21 cellular contexts compared by ENCODE assay signal in the genomic region with DNA sequence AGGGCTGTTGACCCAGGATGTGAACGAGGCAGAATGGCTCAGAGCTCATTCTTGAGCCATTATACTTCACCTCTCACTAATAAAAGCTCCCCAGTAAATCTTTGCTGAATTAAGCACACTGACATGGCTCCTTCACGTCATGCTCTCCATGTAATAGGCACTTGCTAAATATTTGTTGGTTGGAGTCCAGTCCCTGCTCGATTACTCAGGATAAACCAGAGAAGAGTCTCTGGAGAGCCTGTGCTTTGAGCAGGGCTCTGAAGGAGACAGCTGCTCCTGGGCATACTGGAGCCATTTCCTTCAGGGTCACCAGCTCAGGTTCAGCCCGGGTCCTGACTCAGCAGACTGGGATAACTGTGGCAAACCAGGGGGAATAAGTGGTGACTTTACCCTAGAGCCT. TPM values are rescaled to one million over a fixed set of nuclear protein-coding genes. Genes with fewer than 3 reads are reported as not detected.
A peak's percentile ranks its signal among the peaks of the same experiment; 100 is the strongest.
DNase-seq lines count a peak whose midpoint lies in the region; ATAC-seq, FAIRE-seq and TF ChIP-seq lines count a peak whose summit lies in the region.
"Had no signal": no experiment of that assay in that cellular context is flagged by ENCODE, and none has a peak within 500 bp of the region (broad histone marks: within the 10 kb centered on the region; RNA-seq: fewer than 3 reads in every experiment).

No MANE protein-coding gene starts in this region.

- H3K36me3 ChIP-seq in right lobe of liver (no peaks in the 10 kb centered on the region), HepG2 (replicated peaks in 1 of 2; ENCODE audit: control insufficient read depth in 1 of 2, insufficient read depth in 2 of 2, low read length in 2 of 2) (no peaks in the 10 kb centered on the region)
- H3K36me3 ChIP-seq: left ventricle myocardium inferior, tibial artery had no signal

- H4K20me1 ChIP-seq in HepG2 (ENCODE audit: insufficient read depth, low read length), result no peaks in the 10 kb centered on the region

- H3K9me3 ChIP-seq in right lobe of liver (no peaks in the 10 kb centered on the region), HepG2 (ENCODE audit: low read length) (no peaks in the 10 kb centered on the region)
- H3K9me3 ChIP-seq: left ventricle myocardium inferior, tibial artery had no signal

- H3K27ac ChIP-seq in right lobe of liver (no peak overlapping the region), HepG2 (ENCODE audit: extremely low read length, insufficient read depth, low read length) (no peak overlapping the region)
- H3K27ac ChIP-seq: coronary artery, epithelial cell of prostate, left ventricle myocardium inferior, tibial artery had no signal

- H3K4me3 ChIP-seq in right lobe of liver, result no peak overlapping the region
- H3K4me3 ChIP-seq in HepG2 (replicated peaks in 1 of 3; ENCODE audit: insufficient read depth in 1 of 3, low read depth in 2 of 3, low read length in 3 of 3), result no peak overlapping the region
- no peak overlapping the region for H3K4me3 ChIP-seq in foreskin fibroblast (ENCODE audit: low read depth in 1 of 2, low read length in 2 of 2)
- H3K4me3 ChIP-seq: coronary artery, left ventricle myocardium inferior, tibial artery had no signal

- TF ChIP-seq POLR2A in right lobe of liver (IDR thresholded peaks at IDR 0.05), result no peak
- TF ChIP-seq POLR2A in HepG2 (IDR thresholded peaks at IDR 0.05; ENCODE audit: insufficient read depth in 1 of 2, low read depth in 2 of 2, low read length in 2 of 2), result no peak

- TF ChIP-seq CTCF in right lobe of liver (IDR thresholded peaks at IDR 0.05) (no peak), HepG2 (CRISPR knock-in tag; IDR thresholded peaks at IDR 0.05) (no peak), foreskin fibroblast (IDR thresholded peaks at IDR 0.05; ENCODE audit: low read depth, low read length) (no peak)

- POLR2A ChIA-PET in HepG2 (lab: Yijun Ruan, JAX), result no interaction called here

- TF ChIP-seq RAD21 in HepG2 (CRISPR knock-in tag; IDR thresholded peaks at IDR 0.05), result no peak

- DNase-seq in right lobe of liver (no peak), HepG2 (ENCODE audit: low spot score) (no peak), NCI-H524 treated with DMSO at 0.1 percent for 48 hours (lab: John Stamatoyannopoulos, UW) (peak; percentile 12), foreskin fibroblast (peak; percentile 82 to 88), NCI-H69 (lab: John Stamatoyannopoulos, UW) (no peak)
- DNase-seq: activated CD8-positive, alpha-beta T cell treated with anti-CD3 and anti-CD28 coated beads for 36 hours; activated effector memory CD4-positive, alpha-beta T cell treated with Interleukin-2 at 50 U/mL for 16 hours; aorta; COR-L47; hypothalamus; left ventricle myocardium inferior; naive thymus-derived CD4-positive, alpha-beta T cell; NCI-H2107; stimulated activated CD4-positive, alpha-beta T cell treated with anti-CD3 and anti-CD28 coated beads, Interleukin-1b, Interleukin-23, amount 100 ng/mL, for 48 hours; tibial artery had no signal

- no peaks in the 10 kb centered on the region for H3K79me2 ChIP-seq in HepG2 (ENCODE audit: insufficient read depth, low read length)

- no peak overlapping the region for H3K9ac ChIP-seq in HepG2 (ENCODE audit: insufficient read depth, low read depth, low read length)

- H3K4me1 ChIP-seq in right lobe of liver (peaks cover 0 to 6% (median 0%) of the 10 kb centered on the region in 4 donors), HepG2 (ENCODE audit: insufficient read depth, low read length) (peaks cover 9% of the 10 kb centered on the region)
- H3K4me1 ChIP-seq: left ventricle myocardium inferior, tibial artery had no signal

- 32% methylated on average over 4 of the region's 4 CpGs for WGBS in right lobe of liver (ENCODE audit: insufficient coverage, low coverage, low lambda C conversion rate, missing lambda C conversion rate)
- 0% methylated on average over 3 of the region's 4 CpGs for WGBS in HepG2 (ENCODE audit: low lambda C conversion rate)

- ATAC-seq in right lobe of liver, result peak in 3 of 4 donors; percentile 41 to 53 (median 46)
- ATAC-seq in HepG2, result no peak
- ATAC-seq in GM18498 (IDR thresholded peaks at IDR 0.05; ENCODE audit: unreplicated experiment), result no peak
- no peak for ATAC-seq in GM18511 (IDR thresholded peaks at IDR 0.05; ENCODE audit: unreplicated experiment)
- ATAC-seq in GM19467 (IDR thresholded peaks at IDR 0.05; ENCODE audit: unreplicated experiment), result no peak
- ATAC-seq: activated CD8-positive, alpha-beta T cell treated with anti-CD3 and anti-CD28 coated beads for 36 hours; PC-3 had no signal

- intact Hi-C loops in right lobe of liver (cut with DNase I), result no loop called here
- intact Hi-C loops in HepG2 (cut with micrococcal nuclease; ENCODE audit: unreplicated experiment), result no loop called here

- CTCF ChIA-PET in HepG2 (lab: Yijun Ruan, JAX; ENCODE audit: low intra/inter-chr PET ratio, low total read pairs), result no interaction called here

- H3K27me3 ChIP-seq in right lobe of liver (no peaks in the 10 kb centered on the region), HepG2 (ENCODE audit: control insufficient read depth in 1 of 2, insufficient read depth in 2 of 2, low read length in 2 of 2) (no peaks in the 10 kb centered on the region; a peak in 1 of 5 replicates)
- H3K27me3 ChIP-seq: tibial artery had no signal

- no peak overlapping the region for H2AFZ ChIP-seq in HepG2 (ENCODE audit: low read length)

- TF ChIP-seq EP300 in HepG2 (IDR thresholded peaks at IDR 0.05; ENCODE audit: low read depth in 2 of 2, low read length in 2 of 2) (no peak), HepG2 (CRISPR knock-in tag; IDR thresholded peaks at IDR 0.05; ENCODE audit: borderline replicate concordance) (no peak)

- no peak for FAIRE-seq in HepG2 (lab: Jason Lieb, UNC)

- BruUV-seq in HepG2 (replicated peaks; lab: Mats Ljungman, UMichigan), result no TSS peak

- no peak overlapping the region for H3K4me2 ChIP-seq in HepG2 (ENCODE audit: low read depth, low read length)

- in situ Hi-C loops in HepG2 (cut with HindIII; ENCODE audit: extremely low pct_ligation_motif_present, low pct_unique_long_range_greater_than_20kb), result no loop called here

TF ChIP-seq in HepG2, 621 proteins besides CTCF, POLR2A, EP300 and RAD21 (continues in another document):
- TF ChIP-seq CENPBD1 (CRISPR knock-in tag; IDR thresholded peaks at IDR 0.05; ENCODE audit: borderline replicate concordance, low read depth) (no peak), MED1 (CRISPR knock-in tag; IDR thresholded peaks at IDR 0.05) (no peak), SMC3 (IDR thresholded peaks at IDR 0.05; ENCODE audit: low read length) (no peak), ZNF296 (CRISPR knock-in tag; conservative IDR thresholded peaks at IDR 0.05) (no peak), TBX2 (CRISPR knock-in tag; IDR thresholded peaks at IDR 0.05; ENCODE audit: borderline replicate concordance) (no peak), ZKSCAN5 (CRISPR knock-in tag; IDR thresholded peaks at IDR 0.05) (no peak), EHMT2 (IDR thresholded peaks at IDR 0.05; ENCODE audit: borderline replicate concordance, low read depth, low read length) (no peak), GMEB1 (CRISPR knock-in tag; IDR thresholded peaks at IDR 0.05; ENCODE audit: borderline replicate concordance) (no peak)

RNA-seq across cellular contexts. Expression of gene HLX, which starts 46.9 kb away (rescaled TPM):
- total RNA-seq in right lobe of liver (10 to 100 TPM in 2 of 6 experiments, 1 to 10 TPM in 4; 5.5 to 10.8 (median 6.7) TPM), HepG2 (2016; rRNA removed; fragmentation: Illumina TruSeq; extraction: Trizol) (0.06 and 0.35 TPM in 2 replicates)
- 0.18 and 0.20 TPM in 2 replicates for total RNA-seq in HepG2 (2016; cell fraction: cytosol; rRNA removed; fragmentation: Illumina TruSeq; extraction: Trizol; ENCODE audit: low read depth)
- total RNA-seq in HepG2 (2016; cell fraction: insoluble cytoplasmic fraction; rRNA removed; fragmentation: Illumina TruSeq; extraction: Trizol), result 0.40 and 0.54 TPM in 2 replicates
- total RNA-seq in HepG2 (2016; cell fraction: membrane; rRNA removed; fragmentation: Illumina TruSeq; extraction: Trizol), result 0.31 and 0.40 TPM in 2 replicates
- 0.78 and 1.2 TPM in 2 replicates for total RNA-seq in HepG2 (2016; cell fraction: nucleus; rRNA removed; fragmentation: Illumina TruSeq; extraction: Trizol)
- 0.20 and 0.30 TPM in 2 replicates for polyA plus RNA-seq in HepG2 (2011; rRNA removed)
- polyA plus RNA-seq in HepG2 (2011; cell fraction: cytosol; rRNA removed), result 0.04 and 0.28 TPM in 2 replicates
- polyA plus RNA-seq in HepG2 (2011; cell fraction: nucleus; rRNA removed), result 0.66 and 0.69 TPM in 2 replicates
- polyA plus RNA-seq in HepG2 (2012), result 0.16 and 0.17 TPM in 2 replicates
- 0.43 and 0.58 TPM in 2 replicates for polyA plus RNA-seq in HepG2 (2016; cell fraction: cytosol; fragmentation: Illumina TruSeq; extraction: Trizol; ENCODE audit: low read depth)
- polyA plus RNA-seq in HepG2 (2016; cell fraction: insoluble cytoplasmic fraction; fragmentation: Illumina TruSeq; extraction: Trizol; ENCODE audit: low read depth), result 0.22 and 0.24 TPM in 2 replicates
- polyA plus RNA-seq in HepG2 (2016; cell fraction: membrane; fragmentation: Illumina TruSeq; extraction: Trizol; ENCODE audit: low read depth), result 0.40 TPM in 2 replicates
- polyA plus RNA-seq in HepG2 (2016; cell fraction: nucleus; fragmentation: Illumina TruSeq; extraction: Trizol; ENCODE audit: insufficient read depth, low read depth), result 3.1 and 4.9 TPM in 2 replicates
- polyA minus RNA-seq in HepG2 (2011; rRNA and poly(A)+ RNA removed; ENCODE audit: low replicate concordance), result 0.08 and 1.8 TPM in 2 replicates
- not detected in 2 replicates for polyA minus RNA-seq in HepG2 (2011; cell fraction: cytosol; rRNA and poly(A)+ RNA removed)
- 0.25 and 0.90 TPM in 2 replicates for polyA minus RNA-seq in HepG2 (2011; cell fraction: nucleus; rRNA and poly(A)+ RNA removed)
- total RNA-seq: activated CD8-positive, alpha-beta T cell treated with anti-CD3 and anti-CD28 coated beads for 36 hours had no signal
- polyA plus RNA-seq: naive thymus-derived CD4-positive, alpha-beta T cell had no signal

Comparison
In these comparisons a context has a peak if more than half of its experiments do, and no peak if none do; other contexts are left out.
1. ATAC-seq: peak in right lobe of liver (3 of 4); none in HepG2 (single experiment), GM18498 (single experiment), GM18511 (single experiment) and GM19467 (single experiment).
2. DNase-seq: peak in NCI-H524 treated with DMSO at 0.1 percent for 48 hours (single experiment) and foreskin fibroblast (2 of 2); none in right lobe of liver (0 of 3), HepG2 (single experiment) and NCI-H69 (single experiment).